In the genomic region with DNA sequence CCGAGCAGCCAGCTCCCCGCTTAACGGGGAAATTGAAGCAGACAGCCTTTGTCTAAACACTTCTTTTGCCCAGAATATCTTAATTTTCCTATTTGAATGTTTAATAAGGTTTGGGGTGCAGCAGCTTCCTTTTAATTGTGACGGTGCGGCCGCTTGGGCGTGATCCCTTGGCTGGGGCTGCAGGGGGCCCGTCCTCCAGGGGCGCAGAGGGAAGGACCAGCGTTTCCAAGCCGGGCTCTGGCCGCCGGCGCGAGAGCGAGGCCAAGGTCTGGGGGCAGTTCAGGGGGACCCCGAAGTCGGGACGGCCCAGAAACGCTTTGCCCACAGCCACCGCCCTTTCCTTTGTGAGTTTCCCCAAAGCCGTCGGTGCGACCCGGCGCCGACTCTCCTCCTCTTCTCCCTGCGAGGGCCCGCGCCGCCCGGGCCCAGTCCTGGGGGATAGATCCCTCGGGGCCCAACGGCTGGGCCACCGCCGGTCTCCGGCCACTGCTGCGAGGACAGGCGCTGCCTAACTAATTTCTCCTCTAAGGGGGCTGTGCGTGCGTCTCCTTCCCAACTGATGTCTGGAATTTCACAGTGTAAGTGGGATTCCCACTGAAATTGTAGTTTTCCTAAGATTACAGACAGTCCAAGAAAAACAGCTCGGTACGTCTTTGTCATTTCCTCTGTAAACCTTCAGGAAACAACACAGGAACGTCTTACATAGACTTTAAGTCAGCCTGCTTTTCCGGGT, we compare ENCODE assay signal across 11 cellular contexts.
A peak's percentile ranks its signal among the peaks of the same experiment; 100 is the strongest.
DNase-seq lines count a peak whose midpoint lies in the region; TF ChIP-seq lines count a peak whose summit lies in the region.
"Had no signal": no experiment of that assay in that cellular context is flagged by ENCODE, and none has a peak within 500 bp of the region (broad histone marks: within the 10 kb centered on the region; RNA-seq: fewer than 3 reads in every experiment).

No MANE protein-coding gene starts in this region.

- CTCF ChIA-PET in mammary epithelial cell (lab: Charles Lee; ENCODE audit: low non-redundant PET) (no interaction called here), A673 (lab: Charles Lee) (interaction anchor here (2.2 kb wide), 1 partner anchor 322 kb away, joined by 5 read pairs; no protein-coding TSS in a partner anchor)

- H3K27me3 ChIP-seq in mammary epithelial cell (ENCODE audit: insufficient read depth, low read length) (peaks cover 24% of the 10 kb centered on the region), breast epithelium (peaks cover 0 to 81% of the 10 kb centered on the region in 2 donors), stomach (peaks cover 12 to 99% (median 70%) of the 10 kb centered on the region in 3 donors), A673 (replicated peaks; ENCODE audit: insufficient read depth, low read depth, low read length, poor library complexity) (peaks cover 94% of the 10 kb centered on the region)

- dilution Hi-C loops in mammary epithelial cell (cut with HindIII; ENCODE audit: low sequenced_read_pairs), result no loop called here

- intact Hi-C loops in mammary epithelial cell (cut with micrococcal nuclease) (no loop called here), breast epithelium (cut with DNase I; ENCODE audit: low total_unique reads) (no loop called here), stomach (cut with DNase I; ENCODE audit: low total_unique reads) (no loop called here), A673 (cut with micrococcal nuclease; ENCODE audit: unreplicated experiment) (no loop called here)

- H3K4me2 ChIP-seq in mammary epithelial cell (ENCODE audit: insufficient read depth, low read depth, low read length), result peak overlapping the region; percentile 77

- H3K9me3 ChIP-seq in mammary epithelial cell (replicated peaks; ENCODE audit: insufficient read depth, low read length) (no peaks in the 10 kb centered on the region), breast epithelium (no peaks in the 10 kb centered on the region), iPS-18c (ENCODE audit: control insufficient read depth, insufficient read depth, low read length) (no peaks in the 10 kb centered on the region), stomach (peaks cover 0 to under 1% (median 0%) of the 10 kb centered on the region in 4 donors), A673 (ENCODE audit: low read depth, low read length, poor library complexity, severe bottlenecking) (no peaks in the 10 kb centered on the region)
- H3K9me3 ChIP-seq: left lung had no signal

- no peak for TF ChIP-seq EP300 in stomach (IDR thresholded peaks at IDR 0.05)

- TF ChIP-seq POLR2A in breast epithelium (IDR thresholded peaks at IDR 0.05) (no peak), stomach (IDR thresholded peaks at IDR 0.05) (no peak)

- no peaks in the 10 kb centered on the region for H3K4me1 ChIP-seq in mammary epithelial cell (ENCODE audit: insufficient read depth, low read length)
- H3K4me1 ChIP-seq in breast epithelium, result no peaks in the 10 kb centered on the region
- peaks cover 11 to 20% (median 17%) of the 10 kb centered on the region in 4 donors for H3K4me1 ChIP-seq in stomach
- no peaks in the 10 kb centered on the region for H3K4me1 ChIP-seq in A673 (ENCODE audit: insufficient read depth, low read length, poor library complexity, severe bottlenecking)

- no peak overlapping the region for H3K9ac ChIP-seq in mammary epithelial cell (ENCODE audit: insufficient read depth, low read length)

- TF ChIP-seq CTCF in mammary epithelial cell (conservative IDR thresholded peaks at IDR 0.05 in 1 of 2, IDR thresholded peaks at IDR 0.05 in 1 of 2; ENCODE audit: extremely low read depth in 1 of 2, insufficient read depth in 1 of 2, low read depth in 1 of 2, low read length in 2 of 2), result no peak
- TF ChIP-seq CTCF in breast epithelium (IDR thresholded peaks at IDR 0.05), result no peak
- TF ChIP-seq CTCF in stomach (IDR thresholded peaks at IDR 0.05), result no peak
- TF ChIP-seq CTCF in A673 (conservative IDR thresholded peaks at IDR 0.05; ENCODE audit: low read depth, low read length), result no peak

- WGBS in mammary epithelial cell (ENCODE audit: low coverage, missing lambda C conversion rate), result 30% methylated on average over 21 of the region's 45 CpGs
- WGBS in stomach, 5 donors, result 9 to 18% (median 15%) methylated on average over 31 to 45 of the region's 45 CpGs

- in situ Hi-C loops in mammary epithelial cell (cut with MboI; ENCODE audit: low sequenced_read_pairs in 2 of 2), result no loop called here

- peak overlapping the region; percentile 65 for H2AFZ ChIP-seq in mammary epithelial cell (ENCODE audit: low read depth, low read length)

- no peak for DNase-seq in mammary epithelial cell
- DNase-seq in breast epithelium (ENCODE audit: low spot score in 2 of 2), result no peak
- DNase-seq in astrocyte of the hippocampus (ENCODE audit: low read depth, low spot score), result peak; percentile 12
- DNase-seq in stomach, result no peak
- DNase-seq in NCI-H187 treated with DMSO at 0.1 percent for 48 hours (lab: John Stamatoyannopoulos, UW), result no peak
- DNase-seq in hypothalamus (lab: John Stamatoyannopoulos, UW), result no peak
- no peak for DNase-seq in A673 (ENCODE audit: low spot score)
- DNase-seq: AML-193; effector CD8-positive, alpha-beta T cell had no signal

- H3K36me3 ChIP-seq in mammary epithelial cell (ENCODE audit: insufficient read depth, low read length), result no peaks in the 10 kb centered on the region
- no peaks in the 10 kb centered on the region for H3K36me3 ChIP-seq in breast epithelium
- no peaks in the 10 kb centered on the region for H3K36me3 ChIP-seq in stomach
- no peaks in the 10 kb centered on the region for H3K36me3 ChIP-seq in A673 (ENCODE audit: insufficient read depth, low read length, poor library complexity, severe bottlenecking)
- H3K36me3 ChIP-seq: left lung had no signal

- H3K4me3 ChIP-seq in mammary epithelial cell (replicated peaks in 1 of 3; ENCODE audit: insufficient read depth in 1 of 3, low read depth in 2 of 3, low read length in 3 of 3) (peak overlapping the region in 1 of 3 experiments; percentile 8), breast epithelium (peak overlapping the region in 1 of 3 donors; percentile 25), iPS-18c (ENCODE audit: insufficient read depth, low read depth, low read length) (peak overlapping the region; percentile 42; the same call in 1 of the 2 replicates), stomach (peak overlapping the region in 3 of 4 donors; percentile 16 to 42 (median 18)), A673 (ENCODE audit: low read depth, low read length, poor library complexity, severe bottlenecking) (no peak overlapping the region)
- H3K4me3 ChIP-seq: left lung had no signal

- no peaks in the 10 kb centered on the region for H3K79me2 ChIP-seq in mammary epithelial cell (ENCODE audit: insufficient read depth, low read length)

- POLR2A ChIA-PET in A673 (lab: Charles Lee; ENCODE audit: low non-redundant PET), result interaction anchor here (0.7 kb wide), 1 partner anchor 117 kb away, joined by 5 read pairs; no protein-coding TSS in a partner anchor

- H4K20me1 ChIP-seq in mammary epithelial cell (ENCODE audit: insufficient read depth, low read length), result no peaks in the 10 kb centered on the region

- H3K27ac ChIP-seq in mammary epithelial cell (ENCODE audit: insufficient read depth, low read depth, low read length) (no peak overlapping the region), breast epithelium (no peak overlapping the region), stomach (no peak overlapping the region), A673 (ENCODE audit: low read depth, low read length, poor library complexity, severe bottlenecking) (no peak overlapping the region)
- H3K27ac ChIP-seq: left lung had no signal

- BruUV-seq in mammary epithelial cell (replicated peaks; lab: Mats Ljungman, UMichigan), result no TSS peak
- BruUV-seq in A673 (replicated peaks; lab: Mats Ljungman, UMichigan), result no TSS peak
